ENCODE assay signal across 8 cellular contexts in genomic region chr1:207823880-207824566, GRCh38.
DNase-seq lines count a peak whose midpoint lies in the region; ATAC-seq and TF ChIP-seq lines count a peak whose summit lies in the region.

No MANE protein-coding gene starts in this region.

- H3K27me3 ChIP-seq in WERI-Rb-1 (ENCODE audit: insufficient read depth, low read depth, severe bottlenecking) (no peaks in the 10 kb centered on the region), skeletal muscle tissue (ENCODE audit: control insufficient read depth in 3 of 3, insufficient read depth in 3 of 3, low read length in 3 of 3) (no peaks in the 10 kb centered on the region)

- peak; percentile 20 for ATAC-seq in GM19023 (IDR thresholded peaks at IDR 0.05; ENCODE audit: unreplicated experiment)

- H3K9ac ChIP-seq in skeletal muscle tissue (ENCODE audit: low read depth in 1 of 3, low read length in 3 of 3): peak overlapping the region; percentile 97 to 100 (median 100)

- peaks cover 4% of the 10 kb centered on the region for H3K36me3 ChIP-seq in WERI-Rb-1
- H3K36me3 ChIP-seq in skeletal muscle tissue (ENCODE audit: control insufficient read depth in 3 of 3, insufficient read depth in 3 of 3, low read length in 3 of 3): peaks cover 10 to 26% (median 19%) of the 10 kb centered on the region in 3 donors

- DNase-seq in AG09319 (ENCODE audit: extremely low read depth, low read depth) (peak; percentile 96), HS-5 (ENCODE audit: low read depth) (peak; percentile 49), WERI-Rb-1 (peak; percentile 68), MCF 10A (ENCODE audit: unreplicated experiment) (peak; percentile 100), immature natural killer cell (peak; percentile 69 to 90 (median 79)), NK-92 (lab: John Stamatoyannopoulos, UW; ENCODE audit: unreplicated experiment) (no peak)

- TSS peak; percentile 52 for BruUV-seq in MCF 10A (replicated peaks; lab: Mats Ljungman, UMichigan)

- peak overlapping the region; percentile 96 for H3K27ac Mint-ChIP-seq in MCF 10A (ENCODE audit: low read depth, unreplicated experiment)
- peak overlapping the region; percentile 95 to 99 (median 98) for H3K27ac Mint-ChIP-seq in immature natural killer cell

- H3K9me3 Mint-ChIP-seq in MCF 10A (ENCODE audit: unreplicated experiment): no peaks in the 10 kb centered on the region
- H3K9me3 Mint-ChIP-seq in immature natural killer cell: peaks cover 0 to 6% (median 1%) of the 10 kb centered on the region in 6 donors

- CTCF ChIA-PET in MCF 10A (lab: Yijun Ruan, JAX): interaction anchor here (0.5 to 28.1 kb wide), 37 partner anchors 8 to 1768 kb away, joined by 3 to 790 read pairs (median 4); no protein-coding TSS in a partner anchor

- TF ChIP-seq CTCF in AG09319 (IDR thresholded peaks at IDR 0.05; ENCODE audit: low read depth, low read length) (peak; percentile 59), WERI-Rb-1 (IDR thresholded peaks at IDR 0.05; ENCODE audit: low read depth, low read length) (peak; percentile 76), MCF 10A (IDR thresholded peaks at IDR 0.05; ENCODE audit: unreplicated experiment) (peak; percentile 73)

- POLR2A ChIA-PET in MCF 10A (lab: Yijun Ruan, JAX): interaction anchor here (0.5 to 11.5 kb wide), 34 partner anchors 10 to 1992 kb away, joined by 3 to 372 read pairs (median 4); partner anchors contain the start of genes CD46 and PLXNA2

- peaks cover 89% of the 10 kb centered on the region for H3K4me1 Mint-ChIP-seq in MCF 10A (ENCODE audit: insufficient read depth, unreplicated experiment)
- peaks cover 69 to 85% of the 10 kb centered on the region in 2 donors for H3K4me1 Mint-ChIP-seq in immature natural killer cell

- H3K9me3 ChIP-seq in WERI-Rb-1 (ENCODE audit: severe bottlenecking) (no peaks in the 10 kb centered on the region), skeletal muscle tissue (ENCODE audit: control insufficient read depth in 3 of 3, low read length in 3 of 3) (no peaks in the 10 kb centered on the region)

- peaks cover 75 to 79% (median 77%) of the 10 kb centered on the region in 3 donors for H3K4me1 ChIP-seq in skeletal muscle tissue (ENCODE audit: control insufficient read depth in 3 of 3, insufficient read depth in 3 of 3, low read length in 3 of 3)

- H3K27ac ChIP-seq in WERI-Rb-1: no peak overlapping the region
- peak overlapping the region; percentile 100 for H3K27ac ChIP-seq in skeletal muscle tissue (ENCODE audit: low read depth, low read length)

- H3K4me3 ChIP-seq in WERI-Rb-1 (ENCODE audit: low read depth, low read length): no peak overlapping the region
- peak overlapping the region; percentile 92 to 98 (median 96) for H3K4me3 ChIP-seq in skeletal muscle tissue (ENCODE audit: low read length in 3 of 3)

- intact Hi-C loops in MCF 10A (cut with micrococcal nuclease): loop anchor here (2.0 kb wide), 1 partner anchor 19 kb away; no protein-coding TSS in a partner anchor

- peaks cover 38% of the 10 kb centered on the region for H3K36me3 Mint-ChIP-seq in MCF 10A (ENCODE audit: insufficient read depth, unreplicated experiment)
- peaks cover 0 to 4% (median 4%) of the 10 kb centered on the region in 3 donors for H3K36me3 Mint-ChIP-seq in immature natural killer cell

- H3K4me3 Mint-ChIP-seq in MCF 10A (ENCODE audit: unreplicated experiment) (peak overlapping the region; percentile 80), immature natural killer cell (peak overlapping the region; percentile 62 to 89 (median 82))

- H3K27me3 Mint-ChIP-seq in MCF 10A (ENCODE audit: insufficient read depth, unreplicated experiment) (no peaks in the 10 kb centered on the region), immature natural killer cell (ENCODE audit: low read depth in 3 of 3) (peaks cover 8 to 30% (median 26%) of the 10 kb centered on the region in 3 donors)
